ENCODE assay signal across 14 cellular contexts in genomic region chr1:222420621-222421020, GRCh38.
DNase-seq lines count a peak whose midpoint lies in the region; ATAC-seq lines count a peak whose summit lies in the region.
"Had no signal": no experiment of that assay in that cellular context is flagged by ENCODE, and none has a peak within 500 bp of the region (broad histone marks: within the 10 kb centered on the region; RNA-seq: fewer than 3 reads in every experiment).

No MANE protein-coding gene starts in this region.

- no peaks in the 10 kb centered on the region for H3K27me3 ChIP-seq in aorta (ENCODE audit: control insufficient read depth in 1 of 2, insufficient read depth in 2 of 2, low read length in 1 of 2)

- DNase-seq in activated T-cell treated with anti-CD3 and anti-CD28 coated beads for 1 hour (ENCODE audit: low read depth) (peak; percentile 7), CMK (ENCODE audit: low read depth) (peak; percentile 3), mucosa of gallbladder (ENCODE audit: low spot score) (no peak), aorta (no peak)
- DNase-seq in activated T-cell treated with anti-CD3 and anti-CD28 coated beads, Interleukin-2, amount 50 U/mL, for 48 hours = no peak
- peak; percentile 23 for DNase-seq in activated CD4-positive, alpha-beta T cell treated with anti-CD3 and anti-CD28 coated beads, Interleukin-2, amount 50 U/mL, for 1 hour
- no peak for DNase-seq in effector memory CD8-positive, alpha-beta T cell
- DNase-seq: foreskin fibroblast; HCEC 1CT; hippocampal formation; mesenchymal stem cell; stimulated activated CD4-positive, alpha-beta T cell treated with anti-CD3 and anti-CD28 coated beads, Interleukin-12 subunit alpha, Interleukin-12 subunit beta, amount 100 ng/mL, for 4 hours had no signal

- intact Hi-C loops in aorta (cut with DNase I) = no loop called here

- WGBS in aorta, 2 donors = 88% methylated on average over 1 of the region's 1 CpG

- H3K27ac Mint-ChIP-seq in effector memory CD8-positive, alpha-beta T cell = peak overlapping the region; percentile 81 to 89

- peaks cover 26 to 32% of the 10 kb centered on the region in 2 donors for H3K4me1 Mint-ChIP-seq in effector memory CD8-positive, alpha-beta T cell (ENCODE audit: low read depth in 2 of 2)
- H3K4me1 Mint-ChIP-seq: neural crest cell had no signal

- H3K36me3 ChIP-seq in aorta (ENCODE audit: control insufficient read depth in 1 of 2, insufficient read depth in 2 of 2, low read length in 1 of 2) = no peaks in the 10 kb centered on the region

- H3K4me3 Mint-ChIP-seq in effector memory CD8-positive, alpha-beta T cell = peak overlapping the region; percentile 51 to 65
- H3K4me3 Mint-ChIP-seq: neural crest cell had no signal

- no peaks in the 10 kb centered on the region for H3K4me1 ChIP-seq in aorta (ENCODE audit: control insufficient read depth in 1 of 2, insufficient read depth in 2 of 2, low read length in 2 of 2)

- peaks cover 8 to 15% of the 10 kb centered on the region in 2 donors for H3K27me3 Mint-ChIP-seq in effector memory CD8-positive, alpha-beta T cell

- peak; percentile 92 for ATAC-seq in effector memory CD8-positive, alpha-beta T cell (replicated peaks)
- no peak for ATAC-seq in HG02678 (IDR thresholded peaks at IDR 0.05; ENCODE audit: unreplicated experiment)
- ATAC-seq in aorta (ENCODE audit: low FRiP score) = no peak

- no peaks in the 10 kb centered on the region for H3K36me3 Mint-ChIP-seq in effector memory CD8-positive, alpha-beta T cell (ENCODE audit: insufficient read depth)

- H3K27ac ChIP-seq in aorta (ENCODE audit: low read depth in 1 of 2, low read length in 2 of 2) = no peak overlapping the region

- no peak overlapping the region for H3K4me3 ChIP-seq in aorta (ENCODE audit: low read length in 2 of 2)

- peaks cover 9 to 16% of the 10 kb centered on the region in 2 donors for H3K9me3 Mint-ChIP-seq in effector memory CD8-positive, alpha-beta T cell
- H3K9me3 Mint-ChIP-seq: neural crest cell had no signal

- H3K9me3 ChIP-seq in aorta (ENCODE audit: control insufficient read depth, low read length) = peaks cover 1% of the 10 kb centered on the region

Comparison
In these comparisons a context has a peak if more than half of its experiments do, and no peak if none do; other contexts are left out.
1. DNase-seq: peak in activated T-cell treated with anti-CD3 and anti-CD28 coated beads for 1 hour (single experiment), CMK (single experiment) and activated CD4-positive, alpha-beta T cell treated with anti-CD3 and anti-CD28 coated beads, Interleukin-2, amount 50 U/mL, for 1 hour (single experiment); none in activated T-cell treated with anti-CD3 and anti-CD28 coated beads, Interleukin-2, amount 50 U/mL, for 48 hours (0 of 2), effector memory CD8-positive, alpha-beta T cell (0 of 3), mucosa of gallbladder (single experiment) and aorta (0 of 2).